In the genomic region with DNA sequence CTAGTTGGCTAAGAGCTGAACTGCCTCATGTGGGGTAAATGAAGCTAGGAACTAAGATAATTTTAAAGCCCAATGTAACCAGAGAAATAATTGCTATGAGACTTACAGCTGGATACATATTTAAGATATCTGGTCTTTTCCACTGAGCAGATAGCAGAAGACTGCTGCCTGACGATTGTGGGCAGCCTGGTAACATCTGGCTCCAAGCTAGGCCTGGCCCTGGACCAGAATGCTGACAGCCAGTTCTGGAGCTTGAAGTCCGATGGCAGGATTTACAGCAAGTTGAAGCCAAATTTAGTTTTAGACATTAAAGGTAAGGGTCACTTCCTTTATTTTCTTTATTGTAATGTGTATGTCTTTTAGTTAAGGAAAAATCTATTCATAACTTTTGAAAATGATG, we compare ENCODE assay signal across 18 cellular contexts.
"Had no signal": no experiment of that assay in that cellular context is flagged by ENCODE, and none has a peak within 500 bp of the region (broad histone marks: within the 10 kb centered on the region; RNA-seq: fewer than 3 reads in every experiment).

No MANE protein-coding gene starts in this region.

- DNase-seq: activated CD4-positive, alpha-beta memory T cell treated with anti-CD3 and anti-CD28 coated beads for 36 hours; activated CD8-positive, alpha-beta memory T cell treated with anti-CD3 and anti-CD28 coated beads, Interleukin-2, amount 10 ng/mL, durations not matched to agents 7 days and 5 days; activated gamma-delta T cell treated with Interleukin-2 at 50 U/mL for 16 hours; activated T-cell treated with anti-CD3 and anti-CD28 coated beads, Interleukin-2, amount 50 U/mL, for 4 hours; dorsolateral prefrontal cortex; foreskin keratinocyte; glutamatergic neuron; kidney glomerular epithelial cell; lower lobe of right lung; stimulated activated naive CD8-positive, alpha-beta T cell treated with anti-CD3 and anti-CD28 coated beads, Interleukin-15, amount 100 ng/mL, for 72 hours; T-helper 1 cell; upper lobe of right lung had no signal

- H3K27ac ChIP-seq: ascending aorta, breast epithelium, dorsolateral prefrontal cortex, esophagus muscularis mucosa, foreskin keratinocyte, lower lobe of right lung, upper lobe of right lung had no signal

- H3K36me3 ChIP-seq: ascending aorta, breast epithelium had no signal

- H3K4me3 ChIP-seq: ascending aorta, breast epithelium, dorsolateral prefrontal cortex, esophagus muscularis mucosa, lower lobe of right lung, upper lobe of right lung had no signal

- ATAC-seq: activated CD8-positive, alpha-beta memory T cell treated with anti-CD3 and anti-CD28 coated beads, Interleukin-2, amount 10 ng/mL, durations not matched to agents 7 days and 5 days; activated T-cell treated with anti-CD3 and anti-CD28 coated beads, Interleukin-2, amount 50 U/mL, for 4 hours; foreskin keratinocyte; lower lobe of right lung; sciatic nerve; SK-N-SH treated with all-trans-retinoic acid at 6 μM for 48 hours; stimulated activated naive CD8-positive, alpha-beta T cell treated with anti-CD3 and anti-CD28 coated beads, Interleukin-15, amount 100 ng/mL, for 72 hours; upper lobe of right lung had no signal

- H3K27ac Mint-ChIP-seq: activated CD4-positive, alpha-beta memory T cell treated with anti-CD3 and anti-CD28 coated beads for 36 hours; stimulated activated naive CD8-positive, alpha-beta T cell treated with anti-CD3 and anti-CD28 coated beads, Interleukin-15, amount 100 ng/mL, for 72 hours had no signal

- H3K27me3 Mint-ChIP-seq: activated CD4-positive, alpha-beta memory T cell treated with anti-CD3 and anti-CD28 coated beads for 36 hours; activated CD8-positive, alpha-beta memory T cell treated with anti-CD3 and anti-CD28 coated beads, Interleukin-2, amount 10 ng/mL, durations not matched to agents 7 days and 5 days; stimulated activated naive CD8-positive, alpha-beta T cell treated with anti-CD3 and anti-CD28 coated beads, Interleukin-15, amount 100 ng/mL, for 72 hours had no signal

- H3K27me3 ChIP-seq: ascending aorta, breast epithelium, dorsolateral prefrontal cortex, esophagus muscularis mucosa, foreskin keratinocyte, upper lobe of right lung had no signal

- H3K9me3 Mint-ChIP-seq: activated CD4-positive, alpha-beta memory T cell treated with anti-CD3 and anti-CD28 coated beads for 36 hours; activated T-cell treated with anti-CD3 and anti-CD28 coated beads, Interleukin-2, amount 50 U/mL, for 4 hours; neural crest cell; stimulated activated naive CD8-positive, alpha-beta T cell treated with anti-CD3 and anti-CD28 coated beads, Interleukin-15, amount 100 ng/mL, for 72 hours had no signal

- H3K9me3 ChIP-seq: ascending aorta, breast epithelium, esophagus muscularis mucosa, lower lobe of right lung, upper lobe of right lung had no signal

- H3K4me1 ChIP-seq: ascending aorta, breast epithelium, esophagus muscularis mucosa, lower lobe of right lung, upper lobe of right lung had no signal

- H3K4me3 Mint-ChIP-seq: activated CD4-positive, alpha-beta memory T cell treated with anti-CD3 and anti-CD28 coated beads for 36 hours; activated CD8-positive, alpha-beta memory T cell treated with anti-CD3 and anti-CD28 coated beads, Interleukin-2, amount 10 ng/mL, durations not matched to agents 7 days and 5 days; activated T-cell treated with anti-CD3 and anti-CD28 coated beads, Interleukin-2, amount 50 U/mL, for 4 hours; neural crest cell; stimulated activated naive CD8-positive, alpha-beta T cell treated with anti-CD3 and anti-CD28 coated beads, Interleukin-15, amount 100 ng/mL, for 72 hours had no signal
